Comparison of ENCODE assay signal across 1 cellular context in the genomic region with DNA sequence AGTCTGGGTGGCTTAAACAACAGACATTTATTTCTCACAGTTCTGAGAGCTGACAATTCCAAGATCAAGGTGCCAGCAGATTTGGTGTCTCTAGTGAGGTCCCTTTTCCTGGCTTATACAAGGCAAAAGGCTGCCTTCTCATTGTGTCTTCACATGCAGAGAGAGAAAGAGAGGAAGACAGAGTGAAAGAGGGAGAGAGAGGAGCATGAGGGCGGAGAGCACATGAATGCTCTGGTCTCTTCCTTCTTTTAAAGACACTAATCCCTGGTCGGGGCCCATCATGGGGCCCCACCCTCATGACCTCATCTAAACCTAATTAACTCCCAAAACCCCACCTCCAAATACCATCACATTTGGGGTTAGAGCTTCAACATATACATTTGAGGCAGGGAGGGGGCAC.
TF ChIP-seq lines count a peak whose summit lies in the region.

No MANE protein-coding gene starts in this region.

TF ChIP-seq in H1, 55 proteins besides CTCF, POLR2A, EP300 and RAD21:
- TF ChIP-seq BACH1 (IDR thresholded peaks at IDR 0.05; ENCODE audit: low read length) (no peak), HDAC6 (IDR thresholded peaks at IDR 0.05; ENCODE audit: low read depth, low read length) (no peak), POLR2AphosphoS5 (IDR thresholded peaks at IDR 0.05; ENCODE audit: low read depth, low read length) (no peak), HDAC2 (IDR thresholded peaks at IDR 0.05; ENCODE audit: borderline replicate concordance in 1 of 2, low read depth in 2 of 2, low read length in 2 of 2) (no peak), CTBP2 (IDR thresholded peaks at IDR 0.05; ENCODE audit: borderline replicate concordance, insufficient read depth, insufficient read length, low read length) (no peak), BRCA1 (IDR thresholded peaks at IDR 0.05; ENCODE audit: low read depth, low read length) (no peak), CBX5 (IDR thresholded peaks at IDR 0.05; ENCODE audit: low read depth, low read length) (no peak), SP2 (IDR thresholded peaks at IDR 0.05; ENCODE audit: low read length) (no peak), TEAD4 (IDR thresholded peaks at IDR 0.05; ENCODE audit: low read depth, low read length) (no peak), CBX8 (IDR thresholded peaks at IDR 0.05; ENCODE audit: borderline replicate concordance, low read depth, low read length) (no peak), EGR1 (IDR thresholded peaks at IDR 0.05; ENCODE audit: borderline replicate concordance, low read depth, low read length) (no peak), CHD2 (IDR thresholded peaks at IDR 0.05; ENCODE audit: low read length) (no peak), POU5F1 (IDR thresholded peaks at IDR 0.05; ENCODE audit: low read depth, low read length) (no peak), PHF8 (conservative IDR thresholded peaks at IDR 0.05; ENCODE audit: low read depth, low read length) (no peak), NRF1 (IDR thresholded peaks at IDR 0.05; ENCODE audit: low read depth, low read length) (no peak)
- TF ChIP-seq, protein P1, sequence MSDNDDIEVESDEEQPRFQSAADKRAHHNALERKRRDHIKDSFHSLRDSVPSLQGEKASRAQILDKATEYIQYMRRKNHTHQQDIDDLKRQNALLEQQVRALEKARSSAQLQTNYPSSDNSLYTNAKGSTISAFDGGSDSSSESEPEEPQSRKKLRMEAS (IDR thresholded peaks at IDR 0.05): no peak
- TF ChIP-seq, protein P2, sequence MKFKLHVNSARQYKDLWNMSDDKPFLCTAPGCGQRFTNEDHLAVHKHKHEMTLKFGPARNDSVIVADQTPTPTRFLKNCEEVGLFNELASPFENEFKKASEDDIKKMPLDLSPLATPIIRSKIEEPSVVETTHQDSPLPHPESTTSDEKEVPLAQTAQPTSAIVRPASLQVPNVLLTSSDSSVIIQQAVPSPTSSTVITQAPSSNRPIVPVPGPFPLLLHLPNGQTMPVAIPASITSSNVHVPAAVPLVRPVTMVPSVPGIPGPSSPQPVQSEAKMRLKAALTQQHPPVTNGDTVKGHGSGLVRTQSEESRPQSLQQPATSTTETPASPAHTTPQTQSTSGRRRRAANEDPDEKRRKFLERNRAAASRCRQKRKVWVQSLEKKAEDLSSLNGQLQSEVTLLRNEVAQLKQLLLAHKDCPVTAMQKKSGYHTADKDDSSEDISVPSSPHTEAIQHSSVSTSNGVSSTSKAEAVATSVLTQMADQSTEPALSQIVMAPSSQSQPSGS (IDR thresholded peaks at IDR 0.05; ENCODE audit: low read length): no peak
